Comparison of ENCODE assay signal across 17 cellular contexts in the genomic region with DNA sequence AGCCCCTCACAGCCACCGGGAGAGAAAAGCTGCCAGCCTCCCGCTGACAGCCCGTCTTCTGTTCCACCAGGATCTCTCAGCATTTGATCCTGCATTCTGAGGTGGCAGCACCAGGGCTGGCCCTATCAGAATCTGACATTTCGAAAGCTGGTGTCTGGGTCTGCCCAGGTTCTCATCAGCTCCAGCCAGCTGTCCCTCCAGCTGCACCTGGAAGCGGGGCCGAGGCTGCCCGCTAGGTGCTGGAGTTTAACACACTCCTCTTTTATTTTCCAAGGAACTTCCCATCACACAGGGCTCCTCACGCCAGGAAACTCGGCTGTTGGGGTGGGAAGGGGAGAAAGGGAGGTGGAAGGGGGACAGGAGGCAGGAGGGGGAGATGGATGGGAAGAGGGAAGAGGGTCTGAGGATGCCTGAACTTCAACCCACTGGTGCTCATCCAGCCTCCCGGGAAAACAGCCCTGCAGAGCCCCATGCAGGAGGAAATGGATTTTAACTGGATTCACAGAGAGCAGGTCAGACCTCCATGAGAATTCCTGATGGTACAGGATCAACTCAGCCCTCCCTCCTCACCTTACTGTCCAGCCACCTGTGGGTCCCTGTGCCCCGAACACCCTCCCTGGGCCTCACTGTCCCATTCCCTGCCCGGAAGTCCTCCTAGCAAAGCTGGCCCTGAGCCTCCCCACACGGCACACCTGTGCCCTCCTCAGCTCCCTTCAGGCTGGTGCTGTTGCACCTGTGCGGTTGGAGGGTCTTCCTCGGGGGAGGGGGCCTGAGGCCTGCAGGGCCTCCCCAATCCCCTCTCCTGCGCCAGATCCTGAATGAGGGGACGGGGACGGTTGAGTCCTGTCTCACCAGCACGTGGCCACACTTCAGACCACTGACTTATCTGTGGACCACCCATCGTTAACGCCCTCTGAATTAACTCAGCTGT. TPM values are rescaled to one million over a fixed set of nuclear protein-coding genes. Genes with fewer than 3 reads are reported as not detected.
A peak's percentile ranks its signal among the peaks of the same experiment; 100 is the strongest.
DNase-seq lines count a peak whose midpoint lies in the region; ATAC-seq and TF ChIP-seq lines count a peak whose summit lies in the region.
"Had no signal": no experiment of that assay in that cellular context is flagged by ENCODE, and none has a peak within 500 bp of the region (broad histone marks: within the 10 kb centered on the region; RNA-seq: fewer than 3 reads in every experiment).

No MANE protein-coding gene starts in this region.

- TF ChIP-seq POLR2A in heart left ventricle (IDR thresholded peaks at IDR 0.05): no peak

- ATAC-seq in heart left ventricle (no peak), Right ventricle myocardium inferior (no peak), RWPE2 (ENCODE audit: low read depth) (no peak), GM21717 (IDR thresholded peaks at IDR 0.05; ENCODE audit: unreplicated experiment) (no peak)
- ATAC-seq: GM23338, lower lobe of right lung had no signal

- H3K9me3 ChIP-seq in heart left ventricle: peaks cover 0 to 7% (median 0%) of the 10 kb centered on the region in 12 donors
- H3K9me3 ChIP-seq in RWPE2 (ENCODE audit: severe bottlenecking): peaks cover 5% of the 10 kb centered on the region
- no peaks in the 10 kb centered on the region for H3K9me3 ChIP-seq in neural progenitor cell (ENCODE audit: low read depth)
- H3K9me3 ChIP-seq: ovary had no signal

- H4K20me1 ChIP-seq in neural progenitor cell (ENCODE audit: low read depth): peaks cover 7% of the 10 kb centered on the region

- H3K27me3 ChIP-seq in heart left ventricle (peaks cover 0 to 12% (median 0%) of the 10 kb centered on the region in 9 donors), RWPE2 (ENCODE audit: insufficient read depth, poor library complexity, severe bottlenecking) (peaks cover 20% of the 10 kb centered on the region), neural progenitor cell (no peaks in the 10 kb centered on the region)
- H3K27me3 ChIP-seq: ovary had no signal

- H3F3A ChIP-seq in neural progenitor cell (ENCODE audit: low read depth): peaks cover 25% of the 10 kb centered on the region

- H3K4me1 Mint-ChIP-seq in neural progenitor cell: peaks cover 36% of the 10 kb centered on the region

- WGBS in heart left ventricle, 4 donors: 46 to 58% (median 49%) methylated on average over 17 to 21 of the region's 21 CpGs

- H3K4me3 ChIP-seq in heart left ventricle: no peak overlapping the region
- no peak overlapping the region for H3K4me3 ChIP-seq in RWPE2 (ENCODE audit: severe bottlenecking)
- H3K4me3 ChIP-seq in neural progenitor cell: no peak overlapping the region
- H3K4me3 ChIP-seq: GM23338, lower lobe of right lung, ovary, stomach had no signal

- H3K9me3 Mint-ChIP-seq in neural progenitor cell: peaks cover 4% of the 10 kb centered on the region
- H3K9me3 Mint-ChIP-seq: GM23338, type B pancreatic cell had no signal

- DNase-seq in heart left ventricle: no peak
- no peak for DNase-seq in Right ventricle myocardium inferior (ENCODE audit: missing footprints)
- peak; percentile 13 for DNase-seq in COLO668 (lab: John Stamatoyannopoulos, UW; ENCODE audit: unreplicated experiment)
- peak; percentile 82 for DNase-seq in RWPE2 (ENCODE audit: low spot score)
- DNase-seq in neural progenitor cell (ENCODE audit: low spot score): no peak
- DNase-seq in NCI-H2196 (lab: John Stamatoyannopoulos, UW; ENCODE audit: unreplicated experiment): no peak
- DNase-seq in NCI-H1436 (lab: John Stamatoyannopoulos, UW): no peak
- DNase-seq: Calu3, head of caudate nucleus, lower lobe of right lung, NCI-H510A treated with DMSO at 0.1 percent for 48 hours, ovary had no signal

- peak overlapping the region; percentile 53 for H3K4me2 ChIP-seq in neural progenitor cell
- H3K4me2 ChIP-seq: GM23338 had no signal

- H3K4me3 Mint-ChIP-seq in neural progenitor cell: peak overlapping the region; percentile 39
- H3K4me3 Mint-ChIP-seq: activated CD4-positive, alpha-beta memory T cell treated with anti-CD3 and anti-CD28 coated beads for 36 hours; GM23338 had no signal

- no peak overlapping the region for H3K9ac ChIP-seq in neural progenitor cell

- H3K27ac Mint-ChIP-seq in neural progenitor cell: no peak overlapping the region
- H3K27ac Mint-ChIP-seq: GM23338 had no signal

- H3K27ac ChIP-seq in heart left ventricle (peak overlapping the region in 11 of 12 donors; percentile 20 to 99 (median 95)), RWPE2 (ENCODE audit: poor library complexity, severe bottlenecking) (no peak overlapping the region), neural progenitor cell (no peak overlapping the region)
- H3K27ac ChIP-seq: lower lobe of right lung, ovary, stomach had no signal

- H3K79me2 ChIP-seq in neural progenitor cell (ENCODE audit: low read depth): peaks cover 10% of the 10 kb centered on the region

- intact Hi-C loops in heart left ventricle (cut with DNase I): loop anchor here in 4 of 10 donors (2.0 to 5.0 kb wide), 2 partner anchors 51 to 52 kb away; partner anchors contain the start of gene TAF4 (in 3 of the 4)
- intact Hi-C loops in Right ventricle myocardium inferior (cut with DNase I): no loop called here

- no peak overlapping the region for H2AFZ ChIP-seq in neural progenitor cell (replicated peaks)
- H2AFZ ChIP-seq: GM23338 had no signal

- H3K4me1 ChIP-seq in heart left ventricle (peaks cover 0 to 48% (median 28%) of the 10 kb centered on the region in 12 donors), RWPE2 (ENCODE audit: insufficient read depth, poor library complexity, severe bottlenecking) (peaks cover under 1% of the 10 kb centered on the region), neural progenitor cell (peaks cover 28% of the 10 kb centered on the region)

- H3K27me3 Mint-ChIP-seq in neural progenitor cell (ENCODE audit: insufficient read depth, low read depth): no peaks in the 10 kb centered on the region
- H3K27me3 Mint-ChIP-seq: activated CD4-positive, alpha-beta memory T cell treated with anti-CD3 and anti-CD28 coated beads for 36 hours had no signal

- H3K36me3 Mint-ChIP-seq in neural progenitor cell: no peaks in the 10 kb centered on the region
- H3K36me3 Mint-ChIP-seq: type B pancreatic cell had no signal

- TF ChIP-seq CTCF in heart left ventricle (IDR thresholded peaks at IDR 0.05) (no peak), RWPE2 (IDR thresholded peaks at IDR 0.05; ENCODE audit: poor library complexity, severe bottlenecking) (no peak), neural progenitor cell (IDR thresholded peaks at IDR 0.05) (no peak)

- H3K36me3 ChIP-seq in heart left ventricle: no peaks in the 10 kb centered on the region
- H3K36me3 ChIP-seq in RWPE2 (ENCODE audit: low read depth): peaks cover under 1% of the 10 kb centered on the region; the same call in 1 of the 2 replicates
- no peaks in the 10 kb centered on the region for H3K36me3 ChIP-seq in neural progenitor cell
- H3K36me3 ChIP-seq: lower lobe of right lung, ovary, stomach had no signal

RNA-seq across cellular contexts. Expression of gene LSM14B, which starts 3.9 kb away (rescaled TPM):
- 10 to 100 TPM; 38.6 to 64.7 (median 54.6) TPM for total RNA-seq in heart left ventricle
- 10 to 100 TPM; 26.1 to 60.0 TPM for polyA plus RNA-seq in heart left ventricle
- 55.2 TPM for total RNA-seq in Right ventricle myocardium inferior
- 52.6 and 82.1 TPM in 2 replicates for total RNA-seq in neural progenitor cell (ENCODE audit: low replicate concordance)

RNA-seq across cellular contexts. Expression of gene PSMA7, which starts 24.8 kb away (rescaled TPM):
- total RNA-seq in heart left ventricle: 100 to 1,000 TPM; 172 to 432 (median 233) TPM
- polyA plus RNA-seq in heart left ventricle: 100 to 1,000 TPM; 220 to 472 TPM
- total RNA-seq in Right ventricle myocardium inferior: 230 TPM
- 237 and 310 TPM in 2 replicates for total RNA-seq in neural progenitor cell (ENCODE audit: low replicate concordance)

RNA-seq across cellular contexts. Expression of gene SS18L1, which starts 25.2 kb away (rescaled TPM):
- 10 to 100 TPM in 2 of 9 donors, 1 to 10 TPM in 7; 6.5 to 12.4 (median 8.6) TPM for total RNA-seq in heart left ventricle
- polyA plus RNA-seq in heart left ventricle: 1 to 10 TPM; 7.8 to 7.9 TPM
- total RNA-seq in Right ventricle myocardium inferior: 7.8 TPM
- 25.5 and 26.1 TPM in 2 replicates for total RNA-seq in neural progenitor cell (ENCODE audit: low replicate concordance)

RNA-seq across cellular contexts. Expression of gene TAF4, which starts 52.7 kb away (rescaled TPM):
- 10 to 100 TPM in 7 of 9 donors, 1 to 10 TPM in 2; 7.8 to 37.7 (median 11.4) TPM for total RNA-seq in heart left ventricle
- polyA plus RNA-seq in heart left ventricle: 1 to 10 TPM; 4.5 to 6.1 TPM
- total RNA-seq in Right ventricle myocardium inferior: 10.7 TPM
- total RNA-seq in neural progenitor cell (ENCODE audit: low replicate concordance): 9.9 and 10.8 TPM in 2 replicates

Comparison
In these comparisons a context has a peak if more than half of its experiments do, and no peak if none do; other contexts are left out.
1. DNase-seq: peak in COLO668 (single experiment) and RWPE2 (single experiment); none in heart left ventricle (0 of 5), Right ventricle myocardium inferior (single experiment), neural progenitor cell (single experiment), NCI-H2196 (single experiment) and NCI-H1436 (single experiment).
2. H3K27ac ChIP-seq: peak in heart left ventricle (11 of 12); none in RWPE2 (single experiment) and neural progenitor cell (single experiment).